Comparison of ENCODE assay signal across 8 cellular contexts in the genomic region with DNA sequence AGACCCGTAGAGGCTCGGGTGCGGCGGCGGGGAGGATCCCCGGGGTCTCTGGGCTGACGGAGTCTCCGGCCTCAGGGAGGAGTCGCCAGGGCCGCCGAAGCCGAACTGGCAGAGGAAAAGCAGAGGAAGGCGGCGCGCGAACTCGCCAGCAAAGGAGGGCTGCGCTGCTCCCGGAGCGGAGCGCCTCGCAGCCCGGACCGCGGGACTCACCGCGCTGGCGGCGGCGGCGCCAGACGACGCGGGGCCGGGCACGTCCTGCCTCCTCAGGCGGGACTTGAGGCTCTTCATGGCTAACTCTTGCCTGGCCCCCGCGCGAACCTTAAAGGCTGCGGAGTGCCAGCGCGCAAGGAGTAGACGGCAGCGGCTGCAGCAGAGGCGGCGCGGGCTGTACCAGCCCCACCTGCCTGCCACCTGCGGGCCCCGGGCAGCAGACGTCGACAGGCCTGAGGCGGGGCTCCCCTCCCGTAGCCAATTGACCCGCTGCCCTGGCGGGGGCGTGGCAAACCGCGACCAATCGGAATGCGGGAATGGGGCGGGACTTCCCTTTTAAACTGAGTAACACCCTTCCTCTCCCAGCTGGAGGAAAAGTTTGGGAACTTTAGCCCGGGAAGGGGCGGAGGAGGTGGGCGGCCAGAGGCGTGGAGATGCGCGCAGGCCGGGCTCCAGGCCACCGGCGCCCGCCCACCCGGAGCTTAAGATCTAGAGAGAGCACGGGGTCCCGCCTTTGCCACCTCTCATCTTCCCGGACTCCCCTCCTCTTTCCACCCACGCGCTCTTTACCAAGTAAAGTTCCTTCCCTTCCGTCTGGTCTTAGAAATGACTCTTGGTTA. TPM values are rescaled to one million over a fixed set of nuclear protein-coding genes. Genes with fewer than 3 reads are reported as not detected.
DNase-seq lines count a peak whose midpoint lies in the region; ATAC-seq and TF ChIP-seq lines count a peak whose summit lies in the region.

A gene with protein sequence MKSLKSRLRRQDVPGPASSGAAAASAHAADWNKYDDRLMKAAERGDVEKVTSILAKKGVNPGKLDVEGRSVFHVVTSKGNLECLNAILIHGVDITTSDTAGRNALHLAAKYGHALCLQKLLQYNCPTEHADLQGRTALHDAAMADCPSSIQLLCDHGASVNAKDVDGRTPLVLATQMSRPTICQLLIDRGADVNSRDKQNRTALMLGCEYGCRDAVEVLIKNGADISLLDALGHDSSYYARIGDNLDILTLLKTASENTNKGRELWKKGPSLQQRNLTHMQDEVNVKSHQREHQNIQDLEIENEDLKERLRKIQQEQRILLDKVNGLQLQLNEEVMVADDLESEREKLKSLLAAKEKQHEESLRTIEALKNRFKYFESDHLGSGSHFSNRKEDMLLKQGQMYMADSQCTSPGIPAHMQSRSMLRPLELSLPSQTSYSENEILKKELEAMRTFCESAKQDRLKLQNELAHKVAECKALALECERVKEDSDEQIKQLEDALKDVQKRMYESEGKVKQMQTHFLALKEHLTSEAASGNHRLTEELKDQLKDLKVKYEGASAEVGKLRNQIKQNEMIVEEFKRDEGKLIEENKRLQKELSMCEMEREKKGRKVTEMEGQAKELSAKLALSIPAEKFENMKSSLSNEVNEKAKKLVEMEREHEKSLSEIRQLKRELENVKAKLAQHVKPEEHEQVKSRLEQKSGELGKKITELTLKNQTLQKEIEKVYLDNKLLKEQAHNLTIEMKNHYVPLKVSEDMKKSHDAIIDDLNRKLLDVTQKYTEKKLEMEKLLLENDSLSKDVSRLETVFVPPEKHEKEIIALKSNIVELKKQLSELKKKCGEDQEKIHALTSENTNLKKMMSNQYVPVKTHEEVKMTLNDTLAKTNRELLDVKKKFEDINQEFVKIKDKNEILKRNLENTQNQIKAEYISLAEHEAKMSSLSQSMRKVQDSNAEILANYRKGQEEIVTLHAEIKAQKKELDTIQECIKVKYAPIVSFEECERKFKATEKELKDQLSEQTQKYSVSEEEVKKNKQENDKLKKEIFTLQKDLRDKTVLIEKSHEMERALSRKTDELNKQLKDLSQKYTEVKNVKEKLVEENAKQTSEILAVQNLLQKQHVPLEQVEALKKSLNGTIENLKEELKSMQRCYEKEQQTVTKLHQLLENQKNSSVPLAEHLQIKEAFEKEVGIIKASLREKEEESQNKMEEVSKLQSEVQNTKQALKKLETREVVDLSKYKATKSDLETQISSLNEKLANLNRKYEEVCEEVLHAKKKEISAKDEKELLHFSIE (N-terminal part only) (minus strand): TSS at position 439 of the 830 bp plus-strand sequence. CDS start 151 bp downstream, at position 288.

- H3F3A ChIP-seq in GM23338 (replicated peaks; ENCODE audit: low read depth) (no peaks in the 10 kb centered on the region), neural progenitor cell (ENCODE audit: low read depth) (peaks cover 20% of the 10 kb centered on the region)

- DNase-seq in DMS153 (lab: John Stamatoyannopoulos, UW): peak; percentile 81
- peak; percentile 99 for DNase-seq in GM23338 (ENCODE audit: low spot score)
- peak; percentile 96 for DNase-seq in MG63
- peak; percentile 93 for DNase-seq in SK-N-DZ (ENCODE audit: low spot score)
- peak; percentile 98 for DNase-seq in neural progenitor cell (ENCODE audit: low spot score)
- DNase-seq in stomach: peak; percentile 97

- intact Hi-C loops in stomach (cut with DNase I; ENCODE audit: low total_unique reads): no loop called here

- WGBS in gastroesophageal sphincter (ENCODE audit: low coverage in 1 of 2), 2 donors: 0 to 2% methylated on average over 18 to 28 of the region's 79 CpGs
- WGBS in stomach, 5 donors: 0 to 1% (median 1%) methylated on average over 53 to 79 of the region's 79 CpGs

- H3K36me3 ChIP-seq in GM23338 (ENCODE audit: insufficient read depth) (no peaks in the 10 kb centered on the region), MG63 (peaks cover 15% of the 10 kb centered on the region), gastroesophageal sphincter (no peaks in the 10 kb centered on the region), neural progenitor cell (no peaks in the 10 kb centered on the region), stomach (no peaks in the 10 kb centered on the region)

- H3K27ac ChIP-seq in GM23338 (ENCODE audit: low read depth) (peak within 1 kb of the TSS; percentile 84), gastroesophageal sphincter (peak within 1 kb of the TSS; percentile 76 to 98 (median 96)), neural progenitor cell (peak within 1 kb of the TSS; percentile 76), stomach (peak within 1 kb of the TSS; percentile 92 to 97 (median 93))

- H3K27me3 ChIP-seq in GM23338 (ENCODE audit: insufficient read depth) (peaks cover 13% of the 10 kb centered on the region; the same call in 1 of the 2 replicates), MG63 (no peaks in the 10 kb centered on the region), gastroesophageal sphincter (no peaks in the 10 kb centered on the region), neural progenitor cell (no peaks in the 10 kb centered on the region), stomach (peaks cover 0 to 6% (median 0%) of the 10 kb centered on the region in 3 donors)

- no peaks in the 10 kb centered on the region for H3K36me3 Mint-ChIP-seq in GM23338 (ENCODE audit: low read depth)
- peaks cover 2% of the 10 kb centered on the region for H3K36me3 Mint-ChIP-seq in activated naive CD4-positive, alpha-beta T cell treated with anti-CD3 and anti-CD28 coated beads, Interleukin-2, amount 50 U/mL, for 24 hours
- H3K36me3 Mint-ChIP-seq in neural progenitor cell: no peaks in the 10 kb centered on the region

- ATAC-seq in GM23338 (peak; percentile 93), gastroesophageal sphincter (peak; percentile 99)

- H3K4me1 ChIP-seq in GM23338 (ENCODE audit: insufficient read depth) (peaks cover 26% of the 10 kb centered on the region), gastroesophageal sphincter (peaks cover 0 to 36% (median 0%) of the 10 kb centered on the region in 3 donors), neural progenitor cell (peaks cover 19% of the 10 kb centered on the region), stomach (peaks cover 16 to 44% (median 37%) of the 10 kb centered on the region in 4 donors)

- H3K79me2 ChIP-seq in GM23338 (replicated peaks; ENCODE audit: insufficient read depth): peaks cover 15% of the 10 kb centered on the region; the same call in 1 of the 2 replicates
- peaks cover 45% of the 10 kb centered on the region for H3K79me2 ChIP-seq in neural progenitor cell (ENCODE audit: low read depth)

- H3K9ac ChIP-seq in neural progenitor cell: peak within 1 kb of the TSS; percentile 54

- H3K27ac Mint-ChIP-seq in GM23338: peak within 1 kb of the TSS; percentile 57; the same call in 1 of the 2 replicates
- H3K27ac Mint-ChIP-seq in activated naive CD4-positive, alpha-beta T cell treated with anti-CD3 and anti-CD28 coated beads, Interleukin-2, amount 50 U/mL, for 24 hours: peak within 1 kb of the TSS; percentile 77
- H3K27ac Mint-ChIP-seq in neural progenitor cell: peak within 1 kb of the TSS; percentile 51

- H2AFZ ChIP-seq in GM23338: peak within 1 kb of the TSS; percentile 88
- H2AFZ ChIP-seq in neural progenitor cell (replicated peaks): peak within 1 kb of the TSS; percentile 69

- H4K20me1 ChIP-seq in GM23338 (replicated peaks; ENCODE audit: insufficient read depth) (no peaks in the 10 kb centered on the region; the same call in 1 of the 2 replicates), neural progenitor cell (ENCODE audit: low read depth) (peaks cover 26% of the 10 kb centered on the region)

- H3K9me2 ChIP-seq in GM23338 (ENCODE audit: insufficient read depth): no peaks in the 10 kb centered on the region

- H3K9me3 Mint-ChIP-seq in GM23338: no peaks in the 10 kb centered on the region
- H3K9me3 Mint-ChIP-seq in activated naive CD4-positive, alpha-beta T cell treated with anti-CD3 and anti-CD28 coated beads, Interleukin-2, amount 50 U/mL, for 24 hours: no peaks in the 10 kb centered on the region
- H3K9me3 Mint-ChIP-seq in neural progenitor cell: no peaks in the 10 kb centered on the region

- H3K4me1 Mint-ChIP-seq in GM23338: peaks cover 28% of the 10 kb centered on the region
- H3K4me1 Mint-ChIP-seq in activated naive CD4-positive, alpha-beta T cell treated with anti-CD3 and anti-CD28 coated beads, Interleukin-2, amount 50 U/mL, for 24 hours: peaks cover 22% of the 10 kb centered on the region
- peaks cover 17% of the 10 kb centered on the region for H3K4me1 Mint-ChIP-seq in neural progenitor cell

- H3K27me3 Mint-ChIP-seq in GM23338 (ENCODE audit: insufficient read depth, low read depth, poor library complexity) (peaks cover 4% of the 10 kb centered on the region), neural progenitor cell (ENCODE audit: insufficient read depth, low read depth) (peaks cover 6% of the 10 kb centered on the region)
- H3K27me3 Mint-ChIP-seq in activated naive CD4-positive, alpha-beta T cell treated with anti-CD3 and anti-CD28 coated beads, Interleukin-2, amount 50 U/mL, for 24 hours: peaks cover 32% of the 10 kb centered on the region

- peak within 1 kb of the TSS; percentile 78 for H3K4me3 ChIP-seq in GM23338
- H3K4me3 ChIP-seq in MG63: peak within 1 kb of the TSS; percentile 77
- peak within 1 kb of the TSS; percentile 56 to 88 for H3K4me3 ChIP-seq in gastroesophageal sphincter
- H3K4me3 ChIP-seq in neural progenitor cell: peak within 1 kb of the TSS; percentile 95
- H3K4me3 ChIP-seq in stomach: peak within 1 kb of the TSS; percentile 62 to 93 (median 70)

- H3K4me2 ChIP-seq in GM23338 (peak within 1 kb of the TSS; percentile 83), neural progenitor cell (peak within 1 kb of the TSS; percentile 90)

- TF ChIP-seq POLR2A in gastroesophageal sphincter (IDR thresholded peaks at IDR 0.05) (peak; percentile 84 to 91), stomach (IDR thresholded peaks at IDR 0.05) (peak in 2 of 4 donors; percentile 74 to 85)

- TF ChIP-seq CTCF in GM23338 (conservative IDR thresholded peaks at IDR 0.05; ENCODE audit: low read depth in 2 of 2): no peak
- TF ChIP-seq CTCF in gastroesophageal sphincter (IDR thresholded peaks at IDR 0.05): peak in 2 of 4 experiments; percentile 23 to 25
- TF ChIP-seq CTCF in neural progenitor cell (IDR thresholded peaks at IDR 0.05): no peak
- peak in 1 of 7 experiments; percentile 33 for TF ChIP-seq CTCF in stomach (IDR thresholded peaks at IDR 0.05)

- H3K4me3 Mint-ChIP-seq in GM23338 (peak within 1 kb of the TSS; percentile 83), neural progenitor cell (peak within 1 kb of the TSS; percentile 91)
- peak within 1 kb of the TSS; percentile 95 for H3K4me3 Mint-ChIP-seq in activated naive CD4-positive, alpha-beta T cell treated with anti-CD3 and anti-CD28 coated beads, Interleukin-2, amount 50 U/mL, for 24 hours

- TF ChIP-seq EP300 in gastroesophageal sphincter (IDR thresholded peaks at IDR 0.05) (no peak), stomach (IDR thresholded peaks at IDR 0.05) (no peak)

- H3K9me3 ChIP-seq in MG63 (no peaks in the 10 kb centered on the region), gastroesophageal sphincter (no peaks in the 10 kb centered on the region), neural progenitor cell (ENCODE audit: low read depth) (no peaks in the 10 kb centered on the region), stomach (no peaks in the 10 kb centered on the region)

RNA-seq across cellular contexts. Expression of the gene that starts here (rescaled TPM):
- total RNA-seq in GM23338 (2014; rRNA removed; shearing (Covaris generic)): 16.9 and 21.5 TPM in 2 replicates
- 25.9 and 35.8 TPM in 2 replicates for polyA plus RNA-seq in GM23338 (2016; fragmentation: Nextera tagmentation; extraction: Ambion mirVana)
- 37.6 and 51.6 TPM in 2 replicates for total RNA-seq in MG63 (2014; rRNA removed; shearing (Covaris generic); ENCODE audit: low replicate concordance)
- 1.6 and 1.9 TPM in 2 replicates for polyA plus RNA-seq in SK-N-DZ (2014; cell fraction: cytosol; rRNA removed)
- 2.5 and 8.6 TPM in 2 replicates for polyA plus RNA-seq in SK-N-DZ (2014; cell fraction: nucleus; rRNA removed)
- 10 to 100 TPM; 35.9 to 78.9 (median 50.5) TPM for total RNA-seq in gastroesophageal sphincter
- total RNA-seq in neural progenitor cell (ENCODE audit: low replicate concordance): 33.0 and 70.0 TPM in 2 replicates
- total RNA-seq in stomach: 100 to 1,000 TPM in 1 of 5 donors, 10 to 100 TPM in 3, 1 to 10 TPM in 1; 4.9 to 135 (median 48.1) TPM
- 10 to 100 TPM; 24.7 to 34.3 (median 29.0) TPM for polyA plus RNA-seq in stomach

Comparison
In these comparisons a context has a peak if more than half of its experiments do, and no peak if none do; other contexts are left out.
1. Peak in every context shown above with its lines: DNase-seq, ATAC-seq, H3K4me3 ChIP-seq and H3K27ac ChIP-seq.